Comparison of ENCODE assay signal across 1 cellular context in the genomic region with DNA sequence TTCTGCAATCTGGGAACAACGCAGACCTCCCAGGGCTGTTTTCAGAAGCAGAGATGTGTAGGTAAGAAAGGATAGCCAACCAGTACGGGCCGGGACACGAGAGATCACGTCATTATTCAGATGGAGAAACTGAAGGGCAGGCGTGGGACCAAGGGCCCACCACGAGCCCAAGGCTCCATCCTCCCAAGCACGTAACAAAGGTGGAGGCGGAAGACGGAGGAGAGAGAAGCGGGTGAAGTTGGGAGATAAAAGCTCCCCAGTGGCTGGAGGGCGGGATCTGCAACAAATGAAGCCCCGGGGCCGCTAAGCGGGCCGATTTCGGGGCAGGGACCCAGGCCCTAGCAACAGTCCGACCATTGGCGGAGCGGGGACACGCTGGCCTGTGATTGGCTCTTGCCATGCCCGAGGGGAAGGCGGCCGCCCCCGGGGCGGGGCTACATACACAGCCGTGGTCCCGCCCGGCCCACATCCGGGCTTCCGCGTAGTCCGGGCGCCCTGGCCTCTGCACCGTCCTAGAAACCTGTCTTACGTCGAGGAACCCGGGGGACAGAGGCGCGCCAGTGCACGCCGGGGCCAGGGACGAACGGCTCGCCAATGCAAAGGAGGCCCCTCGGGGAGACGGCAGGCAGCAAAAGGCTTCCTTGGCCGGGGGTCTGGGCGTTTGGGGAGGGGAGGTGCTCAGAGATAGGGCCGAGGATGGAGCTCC.
TF ChIP-seq lines count a peak whose summit lies in the region.

No MANE protein-coding gene starts in this region.

TF ChIP-seq in HepG2, 621 proteins besides CTCF, POLR2A, EP300 and RAD21 (continued from another document and continues in another):
- TF ChIP-seq, protein P1, sequence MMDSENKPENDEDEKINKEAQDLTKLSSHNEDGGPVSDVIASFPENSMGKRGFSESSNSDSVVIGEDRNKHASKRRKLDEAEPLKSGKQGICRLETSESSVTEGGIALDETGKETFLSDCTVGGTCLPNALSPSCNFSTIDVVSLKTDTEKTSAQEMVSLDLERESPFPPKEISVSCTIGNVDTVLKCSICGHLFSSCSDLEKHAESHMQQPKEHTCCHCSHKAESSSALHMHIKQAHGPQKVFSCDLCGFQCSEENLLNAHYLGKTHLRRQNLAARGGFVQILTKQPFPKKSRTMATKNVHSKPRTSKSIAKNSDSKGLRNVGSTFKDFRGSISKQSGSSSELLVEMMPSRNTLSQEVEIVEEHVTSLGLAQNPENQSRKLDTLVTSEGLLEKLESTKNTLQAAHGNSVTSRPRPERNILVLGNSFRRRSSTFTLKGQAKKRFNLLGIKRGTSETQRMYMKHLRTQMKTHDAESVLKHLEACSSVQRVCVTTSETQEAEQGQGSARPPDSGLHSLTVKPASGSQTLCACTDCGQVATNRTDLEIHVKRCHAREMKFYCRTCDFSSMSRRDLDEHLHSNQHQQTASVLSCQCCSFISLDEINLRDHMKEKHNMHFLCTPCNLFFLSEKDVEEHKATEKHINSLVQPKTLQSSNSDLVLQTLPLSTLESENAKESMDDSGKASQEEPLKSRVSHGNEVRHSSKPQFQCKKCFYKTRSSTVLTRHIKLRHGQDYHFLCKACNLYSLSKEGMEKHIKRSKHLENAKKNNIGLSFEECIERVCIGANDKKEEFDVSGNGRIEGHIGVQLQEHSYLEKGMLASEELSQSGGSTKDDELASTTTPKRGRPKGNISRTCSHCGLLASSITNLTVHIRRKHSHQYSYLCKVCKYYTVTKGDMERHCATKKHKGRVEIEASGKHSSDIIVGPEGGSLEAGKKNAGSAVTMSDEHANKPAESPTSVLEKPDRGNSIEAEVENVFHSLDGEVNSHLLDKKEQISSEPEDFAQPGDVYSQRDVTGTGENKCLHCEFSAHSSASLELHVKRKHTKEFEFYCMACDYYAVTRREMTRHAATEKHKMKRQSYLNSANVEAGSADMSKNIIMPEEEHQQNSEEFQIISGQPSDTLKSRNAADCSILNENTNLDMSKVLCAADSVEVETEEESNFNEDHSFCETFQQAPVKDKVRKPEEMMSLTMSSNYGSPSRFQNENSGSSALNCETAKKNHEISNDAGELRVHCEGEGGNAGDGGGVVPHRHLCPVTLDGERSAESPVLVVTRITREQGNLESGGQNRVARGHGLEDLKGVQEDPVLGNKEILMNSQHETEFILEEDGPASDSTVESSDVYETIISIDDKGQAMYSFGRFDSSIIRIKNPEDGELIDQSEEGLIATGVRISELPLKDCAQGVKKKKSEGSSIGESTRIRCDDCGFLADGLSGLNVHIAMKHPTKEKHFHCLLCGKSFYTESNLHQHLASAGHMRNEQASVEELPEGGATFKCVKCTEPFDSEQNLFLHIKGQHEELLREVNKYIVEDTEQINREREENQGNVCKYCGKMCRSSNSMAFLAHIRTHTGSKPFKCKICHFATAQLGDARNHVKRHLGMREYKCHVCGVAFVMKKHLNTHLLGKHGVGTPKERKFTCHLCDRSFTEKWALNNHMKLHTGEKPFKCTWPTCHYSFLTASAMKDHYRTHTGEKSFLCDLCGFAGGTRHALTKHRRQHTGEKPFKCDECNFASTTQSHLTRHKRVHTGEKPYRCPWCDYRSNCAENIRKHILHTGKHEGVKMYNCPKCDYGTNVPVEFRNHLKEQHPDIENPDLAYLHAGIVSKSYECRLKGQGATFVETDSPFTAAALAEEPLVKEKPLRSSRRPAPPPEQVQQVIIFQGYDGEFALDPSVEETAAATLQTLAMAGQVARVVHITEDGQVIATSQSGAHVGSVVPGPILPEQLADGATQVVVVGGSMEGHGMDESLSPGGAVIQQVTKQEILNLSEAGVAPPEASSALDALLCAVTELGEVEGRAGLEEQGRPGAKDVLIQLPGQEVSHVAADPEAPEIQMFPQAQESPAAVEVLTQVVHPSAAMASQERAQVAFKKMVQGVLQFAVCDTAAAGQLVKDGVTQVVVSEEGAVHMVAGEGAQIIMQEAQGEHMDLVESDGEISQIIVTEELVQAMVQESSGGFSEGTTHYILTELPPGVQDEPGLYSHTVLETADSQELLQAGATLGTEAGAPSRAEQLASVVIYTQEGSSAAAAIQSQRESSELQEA (CRISPR knock-in tag; IDR thresholded peaks at IDR 0.05; ENCODE audit: not compliant biosample characterization): peak; percentile 3
- peak; percentile 99 for TF ChIP-seq RFXANK (CRISPR knock-in tag; IDR thresholded peaks at IDR 0.05)
- TF ChIP-seq ZNF850 (CRISPR knock-in tag; conservative IDR thresholded peaks at IDR 0.05): no peak
- no peak for TF ChIP-seq GABPA (IDR thresholded peaks at IDR 0.05; ENCODE audit: low read depth, low read length)
- TF ChIP-seq GABPA (CRISPR knock-in tag; IDR thresholded peaks at IDR 0.05; ENCODE audit: low read depth): peak; percentile 51; the same call in 1 of the 2 replicates
- TF ChIP-seq ZSCAN9 (CRISPR knock-in tag; IDR thresholded peaks at IDR 0.05; ENCODE audit: borderline replicate concordance): 0 out of 2 replicates have a peak, but pooled peaks have one; percentile 37
- peak; percentile 5 for TF ChIP-seq TEAD3 (CRISPR knock-in tag; optimal IDR thresholded peaks at IDR 0.05; ENCODE audit: borderline replicate concordance)
- TF ChIP-seq ZNF775 (CRISPR knock-in tag; IDR thresholded peaks at IDR 0.05; ENCODE audit: borderline replicate concordance): peak; percentile 97; the same call in 1 of the 2 replicates
- TF ChIP-seq, protein P2, sequence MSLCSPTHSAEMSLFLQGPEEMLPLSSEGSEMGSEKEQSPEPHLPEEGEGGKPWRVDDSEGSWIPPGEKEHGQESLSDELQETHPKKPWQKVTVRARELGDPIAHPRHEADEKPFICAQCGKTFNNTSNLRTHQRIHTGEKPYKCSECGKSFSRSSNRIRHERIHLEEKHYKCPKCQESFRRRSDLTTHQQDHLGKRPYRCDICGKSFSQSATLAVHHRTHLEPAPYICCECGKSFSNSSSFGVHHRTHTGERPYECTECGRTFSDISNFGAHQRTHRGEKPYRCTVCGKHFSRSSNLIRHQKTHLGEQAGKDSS (CRISPR knock-in tag; IDR thresholded peaks at IDR 0.05; ENCODE audit: borderline replicate concordance, low read depth): peak; percentile 79; the same call in 1 of the 2 replicates
- TF ChIP-seq, protein P3, sequence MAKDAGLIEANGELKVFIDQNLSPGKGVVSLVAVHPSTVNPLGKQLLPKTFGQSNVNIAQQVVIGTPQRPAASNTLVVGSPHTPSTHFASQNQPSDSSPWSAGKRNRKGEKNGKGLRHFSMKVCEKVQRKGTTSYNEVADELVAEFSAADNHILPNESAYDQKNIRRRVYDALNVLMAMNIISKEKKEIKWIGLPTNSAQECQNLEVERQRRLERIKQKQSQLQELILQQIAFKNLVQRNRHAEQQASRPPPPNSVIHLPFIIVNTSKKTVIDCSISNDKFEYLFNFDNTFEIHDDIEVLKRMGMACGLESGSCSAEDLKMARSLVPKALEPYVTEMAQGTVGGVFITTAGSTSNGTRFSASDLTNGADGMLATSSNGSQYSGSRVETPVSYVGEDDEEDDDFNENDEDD (CRISPR knock-in tag; IDR thresholded peaks at IDR 0.05; ENCODE audit: borderline replicate concordance): peak; percentile 44; the same call in 1 of the 2 replicates
- TF ChIP-seq, protein P4, sequence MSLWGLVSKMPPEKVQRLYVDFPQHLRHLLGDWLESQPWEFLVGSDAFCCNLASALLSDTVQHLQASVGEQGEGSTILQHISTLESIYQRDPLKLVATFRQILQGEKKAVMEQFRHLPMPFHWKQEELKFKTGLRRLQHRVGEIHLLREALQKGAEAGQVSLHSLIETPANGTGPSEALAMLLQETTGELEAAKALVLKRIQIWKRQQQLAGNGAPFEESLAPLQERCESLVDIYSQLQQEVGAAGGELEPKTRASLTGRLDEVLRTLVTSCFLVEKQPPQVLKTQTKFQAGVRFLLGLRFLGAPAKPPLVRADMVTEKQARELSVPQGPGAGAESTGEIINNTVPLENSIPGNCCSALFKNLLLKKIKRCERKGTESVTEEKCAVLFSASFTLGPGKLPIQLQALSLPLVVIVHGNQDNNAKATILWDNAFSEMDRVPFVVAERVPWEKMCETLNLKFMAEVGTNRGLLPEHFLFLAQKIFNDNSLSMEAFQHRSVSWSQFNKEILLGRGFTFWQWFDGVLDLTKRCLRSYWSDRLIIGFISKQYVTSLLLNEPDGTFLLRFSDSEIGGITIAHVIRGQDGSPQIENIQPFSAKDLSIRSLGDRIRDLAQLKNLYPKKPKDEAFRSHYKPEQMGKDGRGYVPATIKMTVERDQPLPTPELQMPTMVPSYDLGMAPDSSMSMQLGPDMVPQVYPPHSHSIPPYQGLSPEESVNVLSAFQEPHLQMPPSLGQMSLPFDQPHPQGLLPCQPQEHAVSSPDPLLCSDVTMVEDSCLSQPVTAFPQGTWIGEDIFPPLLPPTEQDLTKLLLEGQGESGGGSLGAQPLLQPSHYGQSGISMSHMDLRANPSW (CRISPR knock-in tag; IDR thresholded peaks at IDR 0.05; ENCODE audit: borderline replicate concordance): peak; percentile 72; the same call in 1 of the 2 replicates
- TF ChIP-seq ZNF678 (CRISPR knock-in tag; IDR thresholded peaks at IDR 0.05): 0 out of 2 replicates have a peak, but pooled peaks have one; percentile 19
- 0 out of 2 replicates have a peak, but pooled peaks have one; percentile 38 for TF ChIP-seq KDM5A (IDR thresholded peaks at IDR 0.05; ENCODE audit: borderline replicate concordance, low read length)
- no peak for TF ChIP-seq ARNT2 (CRISPR knock-in tag; IDR thresholded peaks at IDR 0.05; ENCODE audit: low read depth)
- peak; percentile 21; the same call in 1 of the 2 replicates for TF ChIP-seq GATAD2A (CRISPR knock-in tag; IDR thresholded peaks at IDR 0.05)
- 0 out of 2 replicates have a peak, but pooled peaks have one; percentile 15 for TF ChIP-seq ZNF12 (CRISPR knock-in tag; IDR thresholded peaks at IDR 0.05)
- no peak for TF ChIP-seq HOXA9 (CRISPR knock-in tag; IDR thresholded peaks at IDR 0.05; ENCODE audit: borderline replicate concordance)
- TF ChIP-seq, protein P5, sequence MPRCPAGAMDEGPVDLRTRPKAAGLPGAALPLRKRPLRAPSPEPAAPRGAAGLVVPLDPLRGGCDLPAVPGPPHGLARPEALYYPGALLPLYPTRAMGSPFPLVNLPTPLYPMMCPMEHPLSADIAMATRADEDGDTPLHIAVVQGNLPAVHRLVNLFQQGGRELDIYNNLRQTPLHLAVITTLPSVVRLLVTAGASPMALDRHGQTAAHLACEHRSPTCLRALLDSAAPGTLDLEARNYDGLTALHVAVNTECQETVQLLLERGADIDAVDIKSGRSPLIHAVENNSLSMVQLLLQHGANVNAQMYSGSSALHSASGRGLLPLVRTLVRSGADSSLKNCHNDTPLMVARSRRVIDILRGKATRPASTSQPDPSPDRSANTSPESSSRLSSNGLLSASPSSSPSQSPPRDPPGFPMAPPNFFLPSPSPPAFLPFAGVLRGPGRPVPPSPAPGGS (CRISPR knock-in tag; IDR thresholded peaks at IDR 0.05): 0 out of 2 replicates have a peak, but pooled peaks have one; percentile 40
- TF ChIP-seq, protein P6, sequence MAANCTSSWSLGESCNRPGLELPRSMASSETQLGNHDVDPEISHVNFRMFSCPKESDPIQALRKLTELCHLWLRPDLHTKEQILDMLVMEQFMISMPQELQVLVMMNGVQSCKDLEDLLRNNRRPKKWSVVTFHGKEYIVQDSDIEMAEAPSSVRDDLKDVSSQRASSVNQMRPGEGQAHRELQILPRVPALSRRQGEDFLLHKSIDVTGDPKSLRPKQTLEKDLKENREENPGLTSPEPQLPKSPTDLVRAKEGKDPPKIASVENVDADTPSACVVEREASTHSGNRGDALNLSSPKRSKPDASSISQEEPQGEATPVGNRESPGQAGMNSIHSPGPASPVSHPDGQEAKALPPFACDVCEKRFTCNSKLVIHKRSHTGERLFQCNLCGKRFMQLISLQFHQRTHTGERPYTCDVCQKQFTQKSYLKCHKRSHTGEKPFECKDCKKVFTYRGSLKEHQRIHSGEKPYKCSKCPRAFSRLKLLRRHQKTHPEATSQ (CRISPR knock-in tag; IDR thresholded peaks at IDR 0.05; ENCODE audit: borderline replicate concordance): 0 out of 2 replicates have a peak, but pooled peaks have one; percentile 70
- TF ChIP-seq NFRKB (IDR thresholded peaks at IDR 0.05): no peak
- TF ChIP-seq NAIF1 (CRISPR knock-in tag; IDR thresholded peaks at IDR 0.05; ENCODE audit: borderline replicate concordance): no peak
- TF ChIP-seq ZNF260 (CRISPR knock-in tag; IDR thresholded peaks at IDR 0.05; ENCODE audit: borderline replicate concordance, low read depth): no peak
- peak; percentile 78; the same call in 1 of the 2 replicates for TF ChIP-seq ZNF605 (CRISPR knock-in tag; IDR thresholded peaks at IDR 0.05)
- TF ChIP-seq, protein P7, sequence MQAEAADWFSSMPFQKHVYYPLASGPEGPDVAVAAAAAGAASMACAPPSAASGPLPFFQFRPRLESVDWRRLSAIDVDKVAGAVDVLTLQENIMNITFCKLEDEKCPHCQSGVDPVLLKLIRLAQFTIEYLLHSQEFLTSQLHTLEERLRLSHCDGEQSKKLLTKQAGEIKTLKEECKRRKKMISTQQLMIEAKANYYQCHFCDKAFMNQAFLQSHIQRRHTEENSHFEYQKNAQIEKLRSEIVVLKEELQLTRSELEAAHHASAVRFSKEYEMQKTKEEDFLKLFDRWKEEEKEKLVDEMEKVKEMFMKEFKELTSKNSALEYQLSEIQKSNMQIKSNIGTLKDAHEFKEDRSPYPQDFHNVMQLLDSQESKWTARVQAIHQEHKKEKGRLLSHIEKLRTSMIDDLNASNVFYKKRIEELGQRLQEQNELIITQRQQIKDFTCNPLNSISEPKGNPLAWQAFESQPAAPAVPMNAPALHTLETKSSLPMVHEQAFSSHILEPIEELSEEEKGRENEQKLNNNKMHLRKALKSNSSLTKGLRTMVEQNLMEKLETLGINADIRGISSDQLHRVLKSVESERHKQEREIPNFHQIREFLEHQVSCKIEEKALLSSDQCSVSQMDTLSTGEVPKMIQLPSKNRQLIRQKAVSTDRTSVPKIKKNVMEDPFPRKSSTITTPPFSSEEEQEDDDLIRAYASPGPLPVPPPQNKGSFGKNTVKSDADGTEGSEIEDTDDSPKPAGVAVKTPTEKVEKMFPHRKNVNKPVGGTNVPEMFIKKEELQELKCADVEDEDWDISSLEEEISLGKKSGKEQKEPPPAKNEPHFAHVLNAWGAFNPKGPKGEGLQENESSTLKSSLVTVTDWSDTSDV (CRISPR knock-in tag; IDR thresholded peaks at IDR 0.05): peak; percentile 59; the same call in 1 of the 2 replicates
- TF ChIP-seq ZNF234 (CRISPR knock-in tag; conservative IDR thresholded peaks at IDR 0.05): no peak
- TF ChIP-seq AGO1 (IDR thresholded peaks at IDR 0.05; ENCODE audit: low read depth, low read length, poor library complexity, severe bottlenecking): peak; percentile 63
- no peak for TF ChIP-seq RARG (CRISPR knock-in tag; IDR thresholded peaks at IDR 0.05; ENCODE audit: low read depth)
- no peak for TF ChIP-seq ZNF451 (CRISPR knock-in tag; IDR thresholded peaks at IDR 0.05)
- TF ChIP-seq, protein P8, sequence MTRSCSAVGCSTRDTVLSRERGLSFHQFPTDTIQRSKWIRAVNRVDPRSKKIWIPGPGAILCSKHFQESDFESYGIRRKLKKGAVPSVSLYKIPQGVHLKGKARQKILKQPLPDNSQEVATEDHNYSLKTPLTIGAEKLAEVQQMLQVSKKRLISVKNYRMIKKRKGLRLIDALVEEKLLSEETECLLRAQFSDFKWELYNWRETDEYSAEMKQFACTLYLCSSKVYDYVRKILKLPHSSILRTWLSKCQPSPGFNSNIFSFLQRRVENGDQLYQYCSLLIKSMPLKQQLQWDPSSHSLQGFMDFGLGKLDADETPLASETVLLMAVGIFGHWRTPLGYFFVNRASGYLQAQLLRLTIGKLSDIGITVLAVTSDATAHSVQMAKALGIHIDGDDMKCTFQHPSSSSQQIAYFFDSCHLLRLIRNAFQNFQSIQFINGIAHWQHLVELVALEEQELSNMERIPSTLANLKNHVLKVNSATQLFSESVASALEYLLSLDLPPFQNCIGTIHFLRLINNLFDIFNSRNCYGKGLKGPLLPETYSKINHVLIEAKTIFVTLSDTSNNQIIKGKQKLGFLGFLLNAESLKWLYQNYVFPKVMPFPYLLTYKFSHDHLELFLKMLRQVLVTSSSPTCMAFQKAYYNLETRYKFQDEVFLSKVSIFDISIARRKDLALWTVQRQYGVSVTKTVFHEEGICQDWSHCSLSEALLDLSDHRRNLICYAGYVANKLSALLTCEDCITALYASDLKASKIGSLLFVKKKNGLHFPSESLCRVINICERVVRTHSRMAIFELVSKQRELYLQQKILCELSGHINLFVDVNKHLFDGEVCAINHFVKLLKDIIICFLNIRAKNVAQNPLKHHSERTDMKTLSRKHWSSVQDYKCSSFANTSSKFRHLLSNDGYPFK (CRISPR knock-in tag; IDR thresholded peaks at IDR 0.05; ENCODE audit: borderline replicate concordance): peak; percentile 64; the same call in 1 of the 2 replicates
